ENCODE assay signal across 1 cellular context in the genomic region with DNA sequence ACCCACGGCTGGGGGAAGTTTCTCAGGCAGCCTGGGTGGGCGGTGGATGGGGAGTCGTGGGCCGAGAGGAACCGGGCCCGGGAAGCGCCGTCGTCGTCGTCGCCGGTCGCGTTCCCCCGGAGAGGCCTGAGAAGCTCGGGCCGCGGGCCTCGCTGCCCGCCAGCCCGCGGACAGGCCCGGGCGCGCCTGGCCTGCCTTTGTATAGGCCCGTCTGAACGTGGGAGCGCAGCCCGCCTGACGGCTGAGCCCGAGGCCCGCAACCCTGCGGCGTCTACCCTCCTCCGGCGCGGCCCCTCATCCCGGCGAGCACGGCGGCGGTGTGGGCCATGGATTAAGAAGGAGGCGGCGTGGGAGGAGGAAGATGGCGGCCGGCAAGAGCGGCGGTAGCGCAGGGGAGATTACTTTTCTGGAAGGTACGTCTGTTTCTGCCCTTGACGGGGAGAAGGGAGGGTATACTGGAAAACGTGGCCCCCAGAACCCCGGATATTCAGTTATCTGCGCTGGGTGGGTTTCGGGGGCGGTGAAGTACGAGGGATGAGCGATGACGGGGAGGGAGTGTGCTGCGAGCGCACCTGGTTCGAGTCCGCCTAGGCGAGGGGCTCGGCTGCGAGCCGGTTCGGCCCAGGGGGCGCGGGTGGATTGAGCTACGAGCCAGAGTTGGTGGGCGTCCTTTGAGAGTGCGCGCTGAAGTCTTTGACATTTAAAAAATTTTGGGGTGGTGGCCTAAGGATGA.
A peak's percentile ranks its signal among the peaks of the same experiment; 100 is the strongest.
TF ChIP-seq lines count a peak whose summit lies in the region.

No MANE protein-coding gene starts in this region.

TF ChIP-seq in HepG2, 621 proteins besides CTCF, POLR2A, EP300 and RAD21 (continued from another document and continues in another):
- TF ChIP-seq, protein P1, sequence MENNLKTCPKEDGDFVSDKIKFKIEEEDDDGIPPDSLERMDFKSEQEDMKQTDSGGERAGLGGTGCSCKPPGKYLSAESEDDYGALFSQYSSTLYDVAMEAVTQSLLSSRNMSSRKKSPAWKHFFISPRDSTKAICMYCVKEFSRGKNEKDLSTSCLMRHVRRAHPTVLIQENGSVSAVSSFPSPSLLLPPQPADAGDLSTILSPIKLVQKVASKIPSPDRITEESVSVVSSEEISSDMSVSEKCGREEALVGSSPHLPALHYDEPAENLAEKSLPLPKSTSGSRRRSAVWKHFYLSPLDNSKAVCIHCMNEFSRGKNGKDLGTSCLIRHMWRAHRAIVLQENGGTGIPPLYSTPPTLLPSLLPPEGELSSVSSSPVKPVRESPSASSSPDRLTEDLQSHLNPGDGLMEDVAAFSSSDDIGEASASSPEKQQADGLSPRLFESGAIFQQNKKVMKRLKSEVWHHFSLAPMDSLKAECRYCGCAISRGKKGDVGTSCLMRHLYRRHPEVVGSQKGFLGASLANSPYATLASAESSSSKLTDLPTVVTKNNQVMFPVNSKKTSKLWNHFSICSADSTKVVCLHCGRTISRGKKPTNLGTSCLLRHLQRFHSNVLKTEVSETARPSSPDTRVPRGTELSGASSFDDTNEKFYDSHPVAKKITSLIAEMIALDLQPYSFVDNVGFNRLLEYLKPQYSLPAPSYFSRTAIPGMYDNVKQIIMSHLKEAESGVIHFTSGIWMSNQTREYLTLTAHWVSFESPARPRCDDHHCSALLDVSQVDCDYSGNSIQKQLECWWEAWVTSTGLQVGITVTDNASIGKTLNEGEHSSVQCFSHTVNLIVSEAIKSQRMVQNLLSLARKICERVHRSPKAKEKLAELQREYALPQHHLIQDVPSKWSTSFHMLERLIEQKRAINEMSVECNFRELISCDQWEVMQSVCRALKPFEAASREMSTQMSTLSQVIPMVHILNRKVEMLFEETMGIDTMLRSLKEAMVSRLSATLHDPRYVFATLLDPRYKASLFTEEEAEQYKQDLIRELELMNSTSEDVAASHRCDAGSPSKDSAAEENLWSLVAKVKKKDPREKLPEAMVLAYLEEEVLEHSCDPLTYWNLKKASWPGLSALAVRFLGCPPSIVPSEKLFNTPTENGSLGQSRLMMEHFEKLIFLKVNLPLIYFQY (CRISPR knock-in tag; IDR thresholded peaks at IDR 0.05; ENCODE audit: borderline replicate concordance): no peak
- TF ChIP-seq, protein P2, sequence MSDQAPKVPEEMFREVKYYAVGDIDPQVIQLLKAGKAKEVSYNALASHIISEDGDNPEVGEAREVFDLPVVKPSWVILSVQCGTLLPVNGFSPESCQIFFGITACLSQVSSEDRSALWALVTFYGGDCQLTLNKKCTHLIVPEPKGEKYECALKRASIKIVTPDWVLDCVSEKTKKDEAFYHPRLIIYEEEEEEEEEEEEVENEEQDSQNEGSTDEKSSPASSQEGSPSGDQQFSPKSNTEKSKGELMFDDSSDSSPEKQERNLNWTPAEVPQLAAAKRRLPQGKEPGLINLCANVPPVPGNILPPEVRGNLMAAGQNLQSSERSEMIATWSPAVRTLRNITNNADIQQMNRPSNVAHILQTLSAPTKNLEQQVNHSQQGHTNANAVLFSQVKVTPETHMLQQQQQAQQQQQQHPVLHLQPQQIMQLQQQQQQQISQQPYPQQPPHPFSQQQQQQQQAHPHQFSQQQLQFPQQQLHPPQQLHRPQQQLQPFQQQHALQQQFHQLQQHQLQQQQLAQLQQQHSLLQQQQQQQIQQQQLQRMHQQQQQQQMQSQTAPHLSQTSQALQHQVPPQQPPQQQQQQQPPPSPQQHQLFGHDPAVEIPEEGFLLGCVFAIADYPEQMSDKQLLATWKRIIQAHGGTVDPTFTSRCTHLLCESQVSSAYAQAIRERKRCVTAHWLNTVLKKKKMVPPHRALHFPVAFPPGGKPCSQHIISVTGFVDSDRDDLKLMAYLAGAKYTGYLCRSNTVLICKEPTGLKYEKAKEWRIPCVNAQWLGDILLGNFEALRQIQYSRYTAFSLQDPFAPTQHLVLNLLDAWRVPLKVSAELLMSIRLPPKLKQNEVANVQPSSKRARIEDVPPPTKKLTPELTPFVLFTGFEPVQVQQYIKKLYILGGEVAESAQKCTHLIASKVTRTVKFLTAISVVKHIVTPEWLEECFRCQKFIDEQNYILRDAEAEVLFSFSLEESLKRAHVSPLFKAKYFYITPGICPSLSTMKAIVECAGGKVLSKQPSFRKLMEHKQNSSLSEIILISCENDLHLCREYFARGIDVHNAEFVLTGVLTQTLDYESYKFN (CRISPR knock-in tag; conservative IDR thresholded peaks at IDR 0.05): no peak
- TF ChIP-seq, protein P3, sequence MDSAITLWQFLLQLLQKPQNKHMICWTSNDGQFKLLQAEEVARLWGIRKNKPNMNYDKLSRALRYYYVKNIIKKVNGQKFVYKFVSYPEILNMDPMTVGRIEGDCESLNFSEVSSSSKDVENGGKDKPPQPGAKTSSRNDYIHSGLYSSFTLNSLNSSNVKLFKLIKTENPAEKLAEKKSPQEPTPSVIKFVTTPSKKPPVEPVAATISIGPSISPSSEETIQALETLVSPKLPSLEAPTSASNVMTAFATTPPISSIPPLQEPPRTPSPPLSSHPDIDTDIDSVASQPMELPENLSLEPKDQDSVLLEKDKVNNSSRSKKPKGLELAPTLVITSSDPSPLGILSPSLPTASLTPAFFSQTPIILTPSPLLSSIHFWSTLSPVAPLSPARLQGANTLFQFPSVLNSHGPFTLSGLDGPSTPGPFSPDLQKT (CRISPR knock-in tag; IDR thresholded peaks at IDR 0.05; ENCODE audit: borderline replicate concordance): no peak
- no peak for TF ChIP-seq ZSCAN9 (CRISPR knock-in tag; IDR thresholded peaks at IDR 0.05; ENCODE audit: borderline replicate concordance)
- TF ChIP-seq ZNF432 (CRISPR knock-in tag; IDR thresholded peaks at IDR 0.05; ENCODE audit: borderline replicate concordance): no peak
- TF ChIP-seq ZNF430 (CRISPR knock-in tag; IDR thresholded peaks at IDR 0.05): no peak
- TF ChIP-seq ZNF781 (CRISPR knock-in tag; IDR thresholded peaks at IDR 0.05; ENCODE audit: borderline replicate concordance, not compliant biosample characterization): no peak
- TF ChIP-seq ZBTB38 (CRISPR knock-in tag; IDR thresholded peaks at IDR 0.05): peak; percentile 24; the same call in 1 of the 2 replicates
- no peak for TF ChIP-seq ZKSCAN1 (IDR thresholded peaks at IDR 0.05; ENCODE audit: low read length)
- TF ChIP-seq, protein P4, sequence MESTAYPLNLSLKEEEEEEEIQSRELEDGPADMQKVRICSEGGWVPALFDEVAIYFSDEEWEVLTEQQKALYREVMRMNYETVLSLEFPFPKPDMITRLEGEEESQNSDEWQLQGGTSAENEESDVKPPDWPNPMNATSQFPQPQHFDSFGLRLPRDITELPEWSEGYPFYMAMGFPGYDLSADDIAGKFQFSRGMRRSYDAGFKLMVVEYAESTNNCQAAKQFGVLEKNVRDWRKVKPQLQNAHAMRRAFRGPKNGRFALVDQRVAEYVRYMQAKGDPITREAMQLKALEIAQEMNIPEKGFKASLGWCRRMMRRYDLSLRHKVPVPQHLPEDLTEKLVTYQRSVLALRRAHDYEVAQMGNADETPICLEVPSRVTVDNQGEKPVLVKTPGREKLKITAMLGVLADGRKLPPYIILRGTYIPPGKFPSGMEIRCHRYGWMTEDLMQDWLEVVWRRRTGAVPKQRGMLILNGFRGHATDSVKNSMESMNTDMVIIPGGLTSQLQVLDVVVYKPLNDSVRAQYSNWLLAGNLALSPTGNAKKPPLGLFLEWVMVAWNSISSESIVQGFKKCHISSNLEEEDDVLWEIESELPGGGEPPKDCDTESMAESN (CRISPR knock-in tag; conservative IDR thresholded peaks at IDR 0.05): peak; percentile 17; the same call in 1 of the 2 replicates
- TF ChIP-seq ZNF33B (CRISPR knock-in tag; IDR thresholded peaks at IDR 0.05): peak; percentile 84
- TF ChIP-seq ZNF138 (CRISPR knock-in tag; IDR thresholded peaks at IDR 0.05; ENCODE audit: low read depth): no peak; the same call in 1 of the 2 replicates
- TF ChIP-seq TP53 (CRISPR knock-in tag; conservative IDR thresholded peaks at IDR 0.05): no peak
- TF ChIP-seq SCMH1 (CRISPR knock-in tag; IDR thresholded peaks at IDR 0.05; ENCODE audit: borderline replicate concordance): no peak
- TF ChIP-seq ZFP37 (CRISPR knock-in tag; IDR thresholded peaks at IDR 0.05; ENCODE audit: borderline replicate concordance): no peak
- no peak for TF ChIP-seq CEBPG (CRISPR knock-in tag; IDR thresholded peaks at IDR 0.05)
- TF ChIP-seq, protein P5, sequence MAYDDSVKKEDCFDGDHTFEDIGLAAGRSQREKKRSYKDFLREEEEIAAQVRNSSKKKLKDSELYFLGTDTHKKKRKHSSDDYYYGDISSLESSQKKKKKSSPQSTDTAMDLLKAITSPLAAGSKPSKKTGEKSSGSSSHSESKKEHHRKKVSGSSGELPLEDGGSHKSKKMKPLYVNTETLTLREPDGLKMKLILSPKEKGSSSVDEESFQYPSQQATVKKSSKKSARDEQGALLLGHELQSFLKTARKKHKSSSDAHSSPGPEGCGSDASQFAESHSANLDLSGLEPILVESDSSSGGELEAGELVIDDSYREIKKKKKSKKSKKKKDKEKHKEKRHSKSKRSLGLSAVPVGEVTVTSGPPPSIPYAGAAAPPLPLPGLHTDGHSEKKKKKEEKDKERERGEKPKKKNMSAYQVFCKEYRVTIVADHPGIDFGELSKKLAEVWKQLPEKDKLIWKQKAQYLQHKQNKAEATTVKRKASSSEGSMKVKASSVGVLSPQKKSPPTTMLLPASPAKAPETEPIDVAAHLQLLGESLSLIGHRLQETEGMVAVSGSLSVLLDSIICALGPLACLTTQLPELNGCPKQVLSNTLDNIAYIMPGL (CRISPR knock-in tag; IDR thresholded peaks at IDR 0.05; ENCODE audit: borderline replicate concordance in 1 of 2, low read depth in 1 of 2): peak; percentile 45 to 92; a peak in 3 of 4 replicates
- TF ChIP-seq HMG20A (CRISPR knock-in tag; IDR thresholded peaks at IDR 0.05; ENCODE audit: borderline replicate concordance): no peak
- TF ChIP-seq EZH2 (conservative IDR thresholded peaks at IDR 0.05; ENCODE audit: low read depth, low read length): no peak
- peak; percentile 72; the same call in 1 of the 2 replicates for TF ChIP-seq NR1H2 (CRISPR knock-in tag; IDR thresholded peaks at IDR 0.05; ENCODE audit: borderline replicate concordance, low read depth)
- TF ChIP-seq ZNF589 (CRISPR knock-in tag; conservative IDR thresholded peaks at IDR 0.05): no peak
- no peak; the same call in 1 of the 2 replicates for TF ChIP-seq PITX1 (CRISPR knock-in tag; IDR thresholded peaks at IDR 0.05)
- no peak; the same call in 1 of the 2 replicates for TF ChIP-seq ZNF674 (CRISPR knock-in tag; IDR thresholded peaks at IDR 0.05; ENCODE audit: low read depth)
- TF ChIP-seq, protein P6, sequence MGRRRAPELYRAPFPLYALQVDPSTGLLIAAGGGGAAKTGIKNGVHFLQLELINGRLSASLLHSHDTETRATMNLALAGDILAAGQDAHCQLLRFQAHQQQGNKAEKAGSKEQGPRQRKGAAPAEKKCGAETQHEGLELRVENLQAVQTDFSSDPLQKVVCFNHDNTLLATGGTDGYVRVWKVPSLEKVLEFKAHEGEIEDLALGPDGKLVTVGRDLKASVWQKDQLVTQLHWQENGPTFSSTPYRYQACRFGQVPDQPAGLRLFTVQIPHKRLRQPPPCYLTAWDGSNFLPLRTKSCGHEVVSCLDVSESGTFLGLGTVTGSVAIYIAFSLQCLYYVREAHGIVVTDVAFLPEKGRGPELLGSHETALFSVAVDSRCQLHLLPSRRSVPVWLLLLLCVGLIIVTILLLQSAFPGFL (CRISPR knock-in tag; IDR thresholded peaks at IDR 0.05): no peak
- TF ChIP-seq ZNF382 (CRISPR knock-in tag; IDR thresholded peaks at IDR 0.05; ENCODE audit: borderline replicate concordance): no peak
- TF ChIP-seq BORCS8-MEF2B (CRISPR knock-in tag; IDR thresholded peaks at IDR 0.05): 0 out of 2 replicates have a peak, but pooled peaks have one; percentile 47
- TF ChIP-seq EHMT2 (IDR thresholded peaks at IDR 0.05; ENCODE audit: borderline replicate concordance, low read depth, low read length): no peak
- no peak for TF ChIP-seq ZNF24 (IDR thresholded peaks at IDR 0.05)
- TF ChIP-seq ZNF567 (CRISPR knock-in tag; IDR thresholded peaks at IDR 0.05; ENCODE audit: borderline replicate concordance): no peak
- no peak for TF ChIP-seq ZNF772 (CRISPR knock-in tag; IDR thresholded peaks at IDR 0.05)
- peak; percentile 68; the same call in 1 of the 2 replicates for TF ChIP-seq ZSCAN25 (CRISPR knock-in tag; IDR thresholded peaks at IDR 0.05)
- 0 out of 2 replicates have a peak, but pooled peaks have one; percentile 26 for TF ChIP-seq NCOA1 (CRISPR knock-in tag; IDR thresholded peaks at IDR 0.05)
- TF ChIP-seq, protein P7, sequence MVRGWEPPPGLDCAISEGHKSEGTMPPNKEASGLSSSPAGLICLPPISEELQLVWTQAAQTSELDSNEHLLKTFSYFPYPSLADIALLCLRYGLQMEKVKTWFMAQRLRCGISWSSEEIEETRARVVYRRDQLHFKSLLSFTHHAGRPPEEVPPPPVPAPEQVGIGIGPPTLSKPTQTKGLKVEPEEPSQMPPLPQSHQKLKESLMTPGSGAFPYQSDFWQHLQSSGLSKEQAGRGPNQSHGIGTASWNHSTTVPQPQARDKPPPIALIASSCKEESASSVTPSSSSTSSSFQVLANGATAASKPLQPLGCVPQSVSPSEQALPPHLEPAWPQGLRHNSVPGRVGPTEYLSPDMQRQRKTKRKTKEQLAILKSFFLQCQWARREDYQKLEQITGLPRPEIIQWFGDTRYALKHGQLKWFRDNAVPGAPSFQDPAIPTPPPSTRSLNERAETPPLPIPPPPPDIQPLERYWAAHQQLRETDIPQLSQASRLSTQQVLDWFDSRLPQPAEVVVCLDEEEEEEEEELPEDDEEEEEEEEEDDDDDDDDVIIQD (CRISPR knock-in tag; IDR thresholded peaks at IDR 0.05; ENCODE audit: low read depth): no peak
- no peak for TF ChIP-seq NRL (CRISPR knock-in tag; IDR thresholded peaks at IDR 0.05; ENCODE audit: borderline replicate concordance)
- TF ChIP-seq, protein P8, sequence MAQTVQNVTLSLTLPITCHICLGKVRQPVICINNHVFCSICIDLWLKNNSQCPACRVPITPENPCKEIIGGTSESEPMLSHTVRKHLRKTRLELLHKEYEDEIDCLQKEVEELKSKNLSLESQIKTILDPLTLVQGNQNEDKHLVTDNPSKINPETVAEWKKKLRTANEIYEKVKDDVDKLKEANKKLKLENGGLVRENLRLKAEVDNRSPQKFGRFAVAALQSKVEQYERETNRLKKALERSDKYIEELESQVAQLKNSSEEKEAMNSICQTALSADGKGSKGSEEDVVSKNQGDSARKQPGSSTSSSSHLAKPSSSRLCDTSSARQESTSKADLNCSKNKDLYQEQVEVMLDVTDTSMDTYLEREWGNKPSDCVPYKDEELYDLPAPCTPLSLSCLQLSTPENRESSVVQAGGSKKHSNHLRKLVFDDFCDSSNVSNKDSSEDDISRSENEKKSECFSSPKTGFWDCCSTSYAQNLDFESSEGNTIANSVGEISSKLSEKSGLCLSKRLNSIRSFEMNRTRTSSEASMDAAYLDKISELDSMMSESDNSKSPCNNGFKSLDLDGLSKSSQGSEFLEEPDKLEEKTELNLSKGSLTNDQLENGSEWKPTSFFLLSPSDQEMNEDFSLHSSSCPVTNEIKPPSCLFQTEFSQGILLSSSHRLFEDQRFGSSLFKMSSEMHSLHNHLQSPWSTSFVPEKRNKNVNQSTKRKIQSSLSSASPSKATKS (CRISPR knock-in tag; IDR thresholded peaks at IDR 0.05): no peak; the same call in 1 of the 2 replicates
- TF ChIP-seq RBAK (CRISPR knock-in tag; IDR thresholded peaks at IDR 0.05): no peak
- peak; percentile 40; the same call in 1 of the 2 replicates for TF ChIP-seq SRY (CRISPR knock-in tag; IDR thresholded peaks at IDR 0.05)
- no peak; the same call in 1 of the 2 replicates for TF ChIP-seq ATF7-NPFF (CRISPR knock-in tag; IDR thresholded peaks at IDR 0.05; ENCODE audit: low read depth)
- no peak for TF ChIP-seq SP140L (CRISPR knock-in tag; IDR thresholded peaks at IDR 0.05; ENCODE audit: borderline replicate concordance)
- 0 out of 2 replicates have a peak, but pooled peaks have one; percentile 23 for TF ChIP-seq ZNF558 (CRISPR knock-in tag; IDR thresholded peaks at IDR 0.05; ENCODE audit: borderline replicate concordance)
- TF ChIP-seq ZNF777 (CRISPR knock-in tag; IDR thresholded peaks at IDR 0.05): no peak
- no peak for TF ChIP-seq ZNF577 (CRISPR knock-in tag; IDR thresholded peaks at IDR 0.05; ENCODE audit: borderline replicate concordance, low read depth)
